In the genomic region with DNA sequence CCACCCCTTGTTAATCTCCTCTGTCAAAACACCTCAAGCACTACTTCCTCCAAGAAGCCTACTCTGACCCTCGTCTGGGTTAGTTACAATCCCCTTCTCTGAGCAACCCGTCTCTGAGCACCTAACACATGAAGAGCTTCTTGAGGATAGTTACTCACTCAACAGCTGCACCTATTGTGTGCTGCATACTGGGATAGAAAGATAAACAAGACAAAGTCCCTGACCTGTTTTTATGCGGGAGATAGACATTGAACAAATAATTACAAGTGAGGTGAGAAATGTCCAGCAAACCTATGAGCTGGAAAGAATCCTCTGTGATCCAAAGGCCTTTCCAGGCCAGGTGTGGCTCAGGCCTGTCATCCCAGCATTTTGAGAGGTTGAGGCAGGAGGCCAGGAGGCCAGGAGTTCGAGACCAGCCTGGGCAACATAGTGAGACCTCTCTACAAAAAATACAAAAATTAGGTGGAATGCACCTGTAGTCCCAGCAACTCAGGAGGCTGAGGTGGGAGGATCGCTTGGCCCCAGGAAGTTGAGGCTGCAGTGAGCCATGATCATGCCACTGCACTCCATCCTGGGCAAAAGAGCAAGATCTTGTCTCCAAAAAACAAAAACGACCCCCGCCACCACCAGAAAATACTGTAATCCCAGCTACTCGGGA, we compare ENCODE assay signal across 13 cellular contexts. TPM values are rescaled to one million over a fixed set of nuclear protein-coding genes. Genes with fewer than 3 reads are reported as not detected.
DNase-seq lines count a peak whose midpoint lies in the region; ATAC-seq and TF ChIP-seq lines count a peak whose summit lies in the region.
"Had no signal": no experiment of that assay in that cellular context is flagged by ENCODE, and none has a peak within 500 bp of the region (broad histone marks: within the 10 kb centered on the region; RNA-seq: fewer than 3 reads in every experiment).

No MANE protein-coding gene starts in this region.

- CTCF ChIA-PET in CD4-positive, alpha-beta T cell (lab: Charles Lee): interaction anchor here (0.6 to 1.6 kb wide), 2 partner anchors 9 to 310 kb away, joined by 3 to 4 read pairs; a partner anchor contains a TSS
- CTCF ChIA-PET in naive thymus-derived CD4-positive, alpha-beta T cell (lab: Charles Lee): interaction anchor here (0.6 to 1.2 kb wide), 3 partner anchors 10 to 389 kb away, joined by 3 to 6 read pairs (median 3); no protein-coding TSS in a partner anchor

- peaks cover 6 to 10% of the 10 kb centered on the region in 2 donors for H3K4me1 ChIP-seq in naive thymus-derived CD4-positive, alpha-beta T cell (ENCODE audit: control insufficient read depth in 2 of 2, insufficient read depth in 2 of 2, low read length in 2 of 2)

- intact Hi-C loops in CD4-positive, alpha-beta T cell (cut with DNase I, micrococcal nuclease): loop anchor here (10.0 kb wide), 2 partner anchors 47 to 337 kb away; a partner anchor contains a TSS
- intact Hi-C loops in naive thymus-derived CD4-positive, alpha-beta T cell (cut with micrococcal nuclease): loop anchor here (10.0 kb wide), 3 partner anchors 307 to 427 kb away; a partner anchor contains a TSS

- peaks cover 11% of the 10 kb centered on the region for H3K36me3 Mint-ChIP-seq in CD4-positive, alpha-beta T cell (ENCODE audit: low read depth)
- no peaks in the 10 kb centered on the region for H3K36me3 Mint-ChIP-seq in activated naive CD8-positive, alpha-beta T cell
- peaks cover 0 to 5% (median 3%) of the 10 kb centered on the region in 5 donors for H3K36me3 Mint-ChIP-seq in naive thymus-derived CD4-positive, alpha-beta T cell

- in situ Hi-C loops in G401 (cut with HindIII; ENCODE audit: low sequenced_read_pairs): loop anchor here (25.0 kb wide), 1 partner anchor 235 kb away; no protein-coding TSS in a partner anchor

- H3K36me3 ChIP-seq in naive thymus-derived CD4-positive, alpha-beta T cell (ENCODE audit: control insufficient read depth in 2 of 3, insufficient read depth in 3 of 3, low read length in 3 of 3): peaks cover 0 to 18% (median 0%) of the 10 kb centered on the region in 3 experiments

- H3K27me3 ChIP-seq in CD4-positive, alpha-beta T cell (ENCODE audit: control insufficient read depth, insufficient read depth, low read length): no peaks in the 10 kb centered on the region
- H3K27me3 ChIP-seq in naive thymus-derived CD4-positive, alpha-beta T cell (ENCODE audit: control insufficient read depth in 2 of 2, insufficient read depth in 2 of 2, low read length in 2 of 2): no peaks in the 10 kb centered on the region

- POLR2A ChIA-PET in CD4-positive, alpha-beta T cell (lab: Charles Lee): interaction anchor here (1.0 to 2.0 kb wide), 2 partner anchors 10 to 16 kb away, joined by 3 to 7 read pairs; no protein-coding TSS in a partner anchor
- POLR2A ChIA-PET in naive thymus-derived CD4-positive, alpha-beta T cell (lab: Charles Lee): interaction anchor here (0.6 to 14.0 kb wide), 5 partner anchors 13 to 464 kb away, joined by 3 to 254 read pairs (median 5); a partner anchor contains a TSS

- no peak overlapping the region for H3K4me3 ChIP-seq in naive thymus-derived CD4-positive, alpha-beta T cell (ENCODE audit: low read length)

- DNase-seq in CD4-positive, alpha-beta T cell: no peak
- DNase-seq in DMS53 treated with DMSO at 0.1 percent for 48 hours (lab: John Stamatoyannopoulos, UW; ENCODE audit: unreplicated experiment) (peak; percentile 92), HUDEP-2 (lab: John Stamatoyannopoulos, UW; ENCODE audit: unreplicated experiment in 76 of 76) (no peak), G401 (ENCODE audit: low spot score) (no peak)
- no peak for DNase-seq in naive thymus-derived CD4-positive, alpha-beta T cell
- DNase-seq: activated CD4-positive, alpha-beta T cell treated with anti-CD3 and anti-CD28 coated beads for 1 hour; cortex of kidney; DMS79; GM23248; trophoblast cell had no signal

- H3K27me3 Mint-ChIP-seq in CD4-positive, alpha-beta T cell: no peaks in the 10 kb centered on the region
- no peaks in the 10 kb centered on the region for H3K27me3 Mint-ChIP-seq in activated naive CD8-positive, alpha-beta T cell
- H3K27me3 Mint-ChIP-seq in naive thymus-derived CD4-positive, alpha-beta T cell: peaks cover 0 to 4% (median 0%) of the 10 kb centered on the region in 5 donors

- peak overlapping the region; percentile 91 for H3K4me3 Mint-ChIP-seq in CD4-positive, alpha-beta T cell
- H3K4me3 Mint-ChIP-seq in activated naive CD8-positive, alpha-beta T cell: peak overlapping the region; percentile 86
- H3K4me3 Mint-ChIP-seq in naive thymus-derived CD4-positive, alpha-beta T cell: peak overlapping the region; percentile 54 to 93 (median 88)

- no peak overlapping the region for H3K27ac Mint-ChIP-seq in CD4-positive, alpha-beta T cell
- peak overlapping the region; percentile 72 for H3K27ac Mint-ChIP-seq in activated naive CD8-positive, alpha-beta T cell
- peak overlapping the region in 3 of 9 donors; percentile 46 to 85 (median 59) for H3K27ac Mint-ChIP-seq in naive thymus-derived CD4-positive, alpha-beta T cell

- no peaks in the 10 kb centered on the region for H3K9me3 ChIP-seq in CD4-positive, alpha-beta T cell (ENCODE audit: control insufficient read depth, low read length)
- no peaks in the 10 kb centered on the region for H3K9me3 ChIP-seq in naive thymus-derived CD4-positive, alpha-beta T cell (ENCODE audit: control insufficient read depth in 2 of 3, low read length in 3 of 3)

- ATAC-seq in CD4-positive, alpha-beta T cell (ENCODE audit: poor library complexity): no peak
- no peak for ATAC-seq in naive thymus-derived CD4-positive, alpha-beta T cell
- no peak for ATAC-seq in HG03521 (IDR thresholded peaks at IDR 0.05; ENCODE audit: unreplicated experiment)
- ATAC-seq in HG03135 (IDR thresholded peaks at IDR 0.05; ENCODE audit: unreplicated experiment): no peak

- no peaks in the 10 kb centered on the region for H3K9me3 Mint-ChIP-seq in CD4-positive, alpha-beta T cell
- H3K9me3 Mint-ChIP-seq in activated naive CD8-positive, alpha-beta T cell (ENCODE audit: low read depth): no peaks in the 10 kb centered on the region
- H3K9me3 Mint-ChIP-seq in naive thymus-derived CD4-positive, alpha-beta T cell: peaks cover 0 to 4% (median 0%) of the 10 kb centered on the region in 11 donors

- H3K4me1 Mint-ChIP-seq in CD4-positive, alpha-beta T cell (ENCODE audit: low read depth): peaks cover 36% of the 10 kb centered on the region
- H3K4me1 Mint-ChIP-seq in activated naive CD8-positive, alpha-beta T cell (ENCODE audit: low read depth): peaks cover 37% of the 10 kb centered on the region
- peaks cover 16 to 30% (median 27%) of the 10 kb centered on the region in 7 donors for H3K4me1 Mint-ChIP-seq in naive thymus-derived CD4-positive, alpha-beta T cell

- no peak overlapping the region for H3K27ac ChIP-seq in CD4-positive, alpha-beta T cell (ENCODE audit: low read depth, low read length)
- H3K27ac ChIP-seq in naive thymus-derived CD4-positive, alpha-beta T cell (ENCODE audit: low read depth, low read length): no peak overlapping the region

- TF ChIP-seq CTCF in CD4-positive, alpha-beta T cell (IDR thresholded peaks at IDR 0.05): no peak

RNA-seq across cellular contexts. Expression of a gene that starts 5.5 kb away (rescaled TPM):
- total RNA-seq in CD4-positive, alpha-beta T cell: 1 to 10 TPM in 1 of 2 experiments, under 1 TPM in 1; 0.80 to 1.2 TPM
- total RNA-seq in naive thymus-derived CD4-positive, alpha-beta T cell: 1 to 10 TPM; 1.2 to 9.0 (median 4.5) TPM
- 1 to 10 TPM; 3.1 to 9.4 TPM for polyA plus RNA-seq in naive thymus-derived CD4-positive, alpha-beta T cell
- total RNA-seq in G401 (2014; rRNA removed; shearing (Covaris generic)): 31.6 and 41.2 TPM in 2 replicates

RNA-seq across cellular contexts. Expression of a gene that starts 6.7 kb away (rescaled TPM):
- 1 to 10 TPM; 3.4 to 3.5 TPM for total RNA-seq in CD4-positive, alpha-beta T cell
- total RNA-seq in naive thymus-derived CD4-positive, alpha-beta T cell: 10 to 100 TPM in 3 of 5 experiments, 1 to 10 TPM in 2; 6.0 to 16.0 (median 15.6) TPM
- 10 to 100 TPM in 1 of 2 donors, 1 to 10 TPM in 1; 6.0 to 10.9 TPM for polyA plus RNA-seq in naive thymus-derived CD4-positive, alpha-beta T cell
- 30.4 and 41.8 TPM in 2 replicates for total RNA-seq in G401 (2014; rRNA removed; shearing (Covaris generic))

RNA-seq across cellular contexts. Expression of a gene that starts 19.5 kb away (rescaled TPM):
- 100 to 1,000 TPM; 161 to 163 TPM for total RNA-seq in CD4-positive, alpha-beta T cell
- total RNA-seq in naive thymus-derived CD4-positive, alpha-beta T cell: 100 to 1,000 TPM; 176 to 355 (median 183) TPM
- 100 to 1,000 TPM; 221 to 257 TPM for polyA plus RNA-seq in naive thymus-derived CD4-positive, alpha-beta T cell
- total RNA-seq in G401 (2014; rRNA removed; shearing (Covaris generic)): 0.10 and 0.86 TPM in 2 replicates
- total RNA-seq: GM23248 had no signal

RNA-seq across cellular contexts. Expression of a gene that starts 27.3 kb away (rescaled TPM):
- 1 to 10 TPM in 1 of 2 experiments, under 1 TPM in 1; 0.95 to 2.4 TPM for total RNA-seq in CD4-positive, alpha-beta T cell
- 1 to 10 TPM in 2 of 5 experiments, under 1 TPM in 1, not detected in 2; 0.87 to 2.0 (median 1.6) TPM for total RNA-seq in naive thymus-derived CD4-positive, alpha-beta T cell
- not detected for polyA plus RNA-seq in naive thymus-derived CD4-positive, alpha-beta T cell
- 0.58 TPM in 1 of 2 replicates, not detected in the other for total RNA-seq in G401 (2014; rRNA removed; shearing (Covaris generic))
- total RNA-seq: GM23248 had no signal

RNA-seq across cellular contexts. Expression of a gene that starts 27.9 kb away (rescaled TPM):
- total RNA-seq in CD4-positive, alpha-beta T cell: 1 to 10 TPM; 5.4 to 6.5 TPM
- total RNA-seq in naive thymus-derived CD4-positive, alpha-beta T cell: 10 to 100 TPM; 11.6 to 74.1 (median 13.8) TPM
- polyA plus RNA-seq in naive thymus-derived CD4-positive, alpha-beta T cell: 10 to 100 TPM; 75.0 to 81.1 TPM
- 92.0 and 127 TPM in 2 replicates for total RNA-seq in G401 (2014; rRNA removed; shearing (Covaris generic))

Comparison
In these comparisons a context has a peak if more than half of its experiments do, and no peak if none do; other contexts are left out.
1. RNA of a gene that starts 19.5 kb away (total RNA-seq): 176 to 355 TPM in naive thymus-derived CD4-positive, alpha-beta T cell and 161 to 163 TPM in CD4-positive, alpha-beta T cell; 0.10 to 0.86 TPM in G401; every median in the first group is over 10 times any median in the second.
2. Peak in every context shown above with its lines, with median percentiles within 50 percentile points of each other: H3K4me3 Mint-ChIP-seq.